In genomic region chrX:13763489-13763888, GRCh38 we compare ENCODE assay signal across 15 cellular contexts. TPM values are rescaled to one million over a fixed set of nuclear protein-coding genes. Genes with fewer than 3 reads are reported as not detected.
DNase-seq lines count a peak whose midpoint lies in the region; ATAC-seq and TF ChIP-seq lines count a peak whose summit lies in the region.
"Had no signal": no experiment of that assay in that cellular context is flagged by ENCODE, and none has a peak within 500 bp of the region (broad histone marks: within the 10 kb centered on the region; RNA-seq: fewer than 3 reads in every experiment).

No MANE protein-coding gene starts in this region.

- no peaks in the 10 kb centered on the region for H3K9me3 ChIP-seq in upper lobe of right lung
- H3K9me3 ChIP-seq: ascending aorta had no signal

- peak overlapping the region; percentile 36 for H3K27ac ChIP-seq in upper lobe of right lung
- H3K27ac ChIP-seq: ascending aorta, KMS-11 had no signal

- H3K4me1 ChIP-seq in upper lobe of right lung: peaks cover 16% of the 10 kb centered on the region

- no peak overlapping the region for H3K4me3 ChIP-seq in upper lobe of right lung
- H3K4me3 ChIP-seq: ascending aorta had no signal

- ATAC-seq in upper lobe of right lung (peak; percentile 64), GM18502 (IDR thresholded peaks at IDR 0.05; ENCODE audit: poor library complexity, unreplicated experiment) (no peak)
- no peak for ATAC-seq in activated naive CD8-positive, alpha-beta T cell treated with anti-CD3 and anti-CD28 coated beads, Interleukin-2, amount 50 U/mL, for 24 hours
- no peak for ATAC-seq in stimulated activated naive CD8-positive, alpha-beta T cell treated with anti-CD3 and anti-CD28 coated beads, Interleukin-15, amount 100 ng/mL, for 72 hours

- H3K27me3 ChIP-seq in upper lobe of right lung: no peaks in the 10 kb centered on the region
- H3K27me3 ChIP-seq: ascending aorta had no signal

- no peak for TF ChIP-seq CTCF in neural crest cell (conservative IDR thresholded peaks at IDR 0.05)
- TF ChIP-seq CTCF in upper lobe of right lung (IDR thresholded peaks at IDR 0.05): peak; percentile 15

- H3K4me1 Mint-ChIP-seq in activated T-cell treated with anti-CD3 and anti-CD28 coated beads, Interleukin-2, amount 50 U/mL, for 24 hours (ENCODE audit: low read depth): peaks cover 9% of the 10 kb centered on the region
- H3K4me1 Mint-ChIP-seq in neural crest cell: peaks cover 17% of the 10 kb centered on the region
- peaks cover 20% of the 10 kb centered on the region for H3K4me1 Mint-ChIP-seq in activated naive CD8-positive, alpha-beta T cell treated with anti-CD3 and anti-CD28 coated beads, Interleukin-2, amount 50 U/mL, for 24 hours
- no peaks in the 10 kb centered on the region for H3K4me1 Mint-ChIP-seq in stimulated activated naive CD8-positive, alpha-beta T cell treated with anti-CD3 and anti-CD28 coated beads, Interleukin-15, amount 100 ng/mL, for 72 hours

- no peaks in the 10 kb centered on the region for H3K9me3 Mint-ChIP-seq in activated T-cell treated with anti-CD3 and anti-CD28 coated beads, Interleukin-2, amount 50 U/mL, for 24 hours
- peaks cover 4% of the 10 kb centered on the region for H3K9me3 Mint-ChIP-seq in neural crest cell
- H3K9me3 Mint-ChIP-seq in activated naive CD8-positive, alpha-beta T cell treated with anti-CD3 and anti-CD28 coated beads, Interleukin-2, amount 50 U/mL, for 24 hours: no peaks in the 10 kb centered on the region
- no peaks in the 10 kb centered on the region for H3K9me3 Mint-ChIP-seq in stimulated activated naive CD8-positive, alpha-beta T cell treated with anti-CD3 and anti-CD28 coated beads, Interleukin-15, amount 100 ng/mL, for 72 hours
- H3K9me3 Mint-ChIP-seq: activated T-helper 1 cell treated with anti-CD3 and anti-CD28 coated beads, Interleukin-12 subunit alpha, Interleukin-12 subunit beta, Interleukin-2, Interleukin-4 antibody, amounts not matched to agents 30 ng/mL and 10 ng/mL and 1 ng/mL, durations not matched to agents 14 hours and 24 hours and 36 hours had no signal

- peaks cover 18% of the 10 kb centered on the region for H3K36me3 ChIP-seq in upper lobe of right lung

- H3K4me3 Mint-ChIP-seq in activated T-cell treated with anti-CD3 and anti-CD28 coated beads, Interleukin-2, amount 50 U/mL, for 24 hours: no peak overlapping the region
- H3K4me3 Mint-ChIP-seq in neural crest cell: peak overlapping the region; percentile 34
- H3K4me3 Mint-ChIP-seq in activated naive CD8-positive, alpha-beta T cell treated with anti-CD3 and anti-CD28 coated beads, Interleukin-2, amount 50 U/mL, for 24 hours: no peak overlapping the region
- H3K4me3 Mint-ChIP-seq in stimulated activated naive CD8-positive, alpha-beta T cell treated with anti-CD3 and anti-CD28 coated beads, Interleukin-15, amount 100 ng/mL, for 72 hours: no peak overlapping the region
- H3K4me3 Mint-ChIP-seq: activated T-helper 1 cell treated with anti-CD3 and anti-CD28 coated beads, Interleukin-12 subunit alpha, Interleukin-12 subunit beta, Interleukin-2, Interleukin-4 antibody, amounts not matched to agents 30 ng/mL and 10 ng/mL and 1 ng/mL, durations not matched to agents 14 hours and 24 hours and 36 hours had no signal

- intact Hi-C loops in upper lobe of right lung (cut with DNase I): no loop called here

- peak overlapping the region; percentile 36 for H3K27ac Mint-ChIP-seq in activated T-cell treated with anti-CD3 and anti-CD28 coated beads, Interleukin-2, amount 50 U/mL, for 24 hours
- peak overlapping the region; percentile 50 for H3K27ac Mint-ChIP-seq in neural crest cell (ENCODE audit: unreplicated experiment)
- H3K27ac Mint-ChIP-seq in activated naive CD8-positive, alpha-beta T cell treated with anti-CD3 and anti-CD28 coated beads, Interleukin-2, amount 50 U/mL, for 24 hours: no peak overlapping the region
- no peak overlapping the region for H3K27ac Mint-ChIP-seq in stimulated activated naive CD8-positive, alpha-beta T cell treated with anti-CD3 and anti-CD28 coated beads, Interleukin-15, amount 100 ng/mL, for 72 hours
- H3K27ac Mint-ChIP-seq: activated T-helper 1 cell treated with anti-CD3 and anti-CD28 coated beads, Interleukin-12 subunit alpha, Interleukin-12 subunit beta, Interleukin-2, Interleukin-4 antibody, amounts not matched to agents 30 ng/mL and 10 ng/mL and 1 ng/mL, durations not matched to agents 14 hours and 24 hours and 36 hours had no signal

- H3K36me3 Mint-ChIP-seq in activated T-cell treated with anti-CD3 and anti-CD28 coated beads, Interleukin-2, amount 50 U/mL, for 24 hours (ENCODE audit: low read depth): peaks cover 88% of the 10 kb centered on the region
- peaks cover 26% of the 10 kb centered on the region for H3K36me3 Mint-ChIP-seq in neural crest cell (ENCODE audit: low read depth)
- peaks cover 17% of the 10 kb centered on the region for H3K36me3 Mint-ChIP-seq in activated naive CD8-positive, alpha-beta T cell treated with anti-CD3 and anti-CD28 coated beads, Interleukin-2, amount 50 U/mL, for 24 hours (ENCODE audit: low read depth)

- DNase-seq in activated T-cell treated with anti-CD3 and anti-CD28 coated beads, Interleukin-2, amount 50 U/mL, for 24 hours: no peak
- no peak for DNase-seq in activated T-cell treated with anti-CD3 and anti-CD28 coated beads, Interleukin-2, amount 50 U/mL, for 1 hour
- DNase-seq in fibroblast of peridontal ligament (ENCODE audit: extremely low read depth): peak; percentile 7
- no peak for DNase-seq in neural crest cell (ENCODE audit: low read depth, low spot score)
- DNase-seq in upper lobe of right lung: no peak
- no peak for DNase-seq in activated naive CD8-positive, alpha-beta T cell treated with anti-CD3 and anti-CD28 coated beads, Interleukin-2, amount 50 U/mL, for 24 hours
- DNase-seq in stimulated activated naive CD8-positive, alpha-beta T cell treated with anti-CD3 and anti-CD28 coated beads, Interleukin-15, amount 100 ng/mL, for 72 hours: no peak
- DNase-seq: ACHN; activated CD4-positive, alpha-beta T cell treated with anti-CD3 and anti-CD28 coated beads for 4 hours; effector memory CD4-positive, alpha-beta T cell; SW 1271 had no signal

- H3K27me3 Mint-ChIP-seq in activated T-cell treated with anti-CD3 and anti-CD28 coated beads, Interleukin-2, amount 50 U/mL, for 24 hours: peaks cover 27% of the 10 kb centered on the region
- H3K27me3 Mint-ChIP-seq in neural crest cell (ENCODE audit: low read depth): no peaks in the 10 kb centered on the region
- no peaks in the 10 kb centered on the region for H3K27me3 Mint-ChIP-seq in activated naive CD8-positive, alpha-beta T cell treated with anti-CD3 and anti-CD28 coated beads, Interleukin-2, amount 50 U/mL, for 24 hours
- H3K27me3 Mint-ChIP-seq in stimulated activated naive CD8-positive, alpha-beta T cell treated with anti-CD3 and anti-CD28 coated beads, Interleukin-15, amount 100 ng/mL, for 72 hours: no peaks in the 10 kb centered on the region

RNA-seq across cellular contexts. Expression of gene OFD1, which starts 28.9 kb away (rescaled TPM):
- total RNA-seq in neural crest cell (26.8 and 27.3 TPM in 2 replicates), upper lobe of right lung (36.5 TPM)

RNA-seq across cellular contexts. Expression of gene TRAPPC2, which starts 29.1 kb away (rescaled TPM):
- 23.0 and 25.5 TPM in 2 replicates for total RNA-seq in neural crest cell
- 16.6 TPM for total RNA-seq in upper lobe of right lung

RNA-seq across cellular contexts. Expression of gene GPM6B, which starts 53.4 kb away (rescaled TPM):
- total RNA-seq in neural crest cell: 119 and 129 TPM in 2 replicates
- total RNA-seq in upper lobe of right lung: 37.1 TPM
- total RNA-seq: activated T-helper 1 cell treated with anti-CD3 and anti-CD28 coated beads, Interleukin-12 subunit alpha, Interleukin-12 subunit beta, Interleukin-2, Interleukin-4 antibody, amounts not matched to agents 30 ng/mL and 10 ng/mL and 1 ng/mL, durations not matched to agents 14 hours and 24 hours and 36 hours had no signal

Comparison
In these comparisons a context has a peak if more than half of its experiments do, and no peak if none do; other contexts are left out.
1. H3K27ac Mint-ChIP-seq: peak in activated T-cell treated with anti-CD3 and anti-CD28 coated beads, Interleukin-2, amount 50 U/mL, for 24 hours (single experiment) and neural crest cell (single experiment); none in activated naive CD8-positive, alpha-beta T cell treated with anti-CD3 and anti-CD28 coated beads, Interleukin-2, amount 50 U/mL, for 24 hours (single experiment) and stimulated activated naive CD8-positive, alpha-beta T cell treated with anti-CD3 and anti-CD28 coated beads, Interleukin-15, amount 100 ng/mL, for 72 hours (0 of 2).